Comparison of ENCODE assay signal across 19 cellular contexts in genomic region chr13:90562388-90562787, GRCh38.
"Had no signal": no experiment of that assay in that cellular context is flagged by ENCODE, and none has a peak within 500 bp of the region (broad histone marks: within the 10 kb centered on the region; RNA-seq: fewer than 3 reads in every experiment).

No MANE protein-coding gene starts in this region.

- H3K4me3 Mint-ChIP-seq: activated T-cell treated with anti-CD3 and anti-CD28 coated beads, Interleukin-2, amount 50 U/mL, for 24 hours; activated T-helper 17 cell treated with anti-CD3 and anti-CD28 coated beads, Interleukin-2, amount 50 U/mL, for 72 hours; brain; immature natural killer cell; mesothelial cell of epicardium; natural killer cell had no signal

- H3K36me3 Mint-ChIP-seq: activated naive CD4-positive, alpha-beta T cell treated with anti-CD3 and anti-CD28 coated beads, Interleukin-2, amount 50 U/mL, for 72 hours; brain; mesothelial cell of epicardium had no signal

- H3K4me1 ChIP-seq: left lung, sigmoid colon, upper lobe of right lung had no signal

- H3K9me3 ChIP-seq: left lung, sigmoid colon, upper lobe of right lung had no signal

- H3K27me3 Mint-ChIP-seq: activated T-cell treated with anti-CD3 and anti-CD28 coated beads, Interleukin-2, amount 50 U/mL, for 24 hours; activated T-helper 17 cell treated with anti-CD3 and anti-CD28 coated beads, Interleukin-2, amount 50 U/mL, for 72 hours; brain had no signal

- H3K27ac Mint-ChIP-seq: activated naive CD4-positive, alpha-beta T cell treated with anti-CD3 and anti-CD28 coated beads, Interleukin-2, amount 50 U/mL, for 72 hours; activated T-cell treated with anti-CD3 and anti-CD28 coated beads, Interleukin-2, amount 50 U/mL, for 24 hours; activated T-helper 17 cell treated with anti-CD3 and anti-CD28 coated beads, Interleukin-2, amount 50 U/mL, for 72 hours; brain; immature natural killer cell; mesothelial cell of epicardium; natural killer cell had no signal

- DNase-seq: activated CD4-positive, alpha-beta T cell treated with anti-CD3 and anti-CD28 coated beads, Interleukin-2, amount 50 U/mL, for 4 hours; activated CD8-positive, alpha-beta memory T cell treated with anti-CD3 and anti-CD28 coated beads for 24 hours; activated CD8-positive, alpha-beta memory T cell treated with anti-CD3 and anti-CD28 coated beads, Interleukin-2, amount 50 U/mL, for 4 hours; activated T-cell treated with anti-CD3 and anti-CD28 coated beads, Interleukin-2, amount 50 U/mL, for 24 hours; aorta; foreskin fibroblast; immature natural killer cell; left lung; natural killer cell; retina; sigmoid colon; stimulated activated CD4-positive, alpha-beta T cell treated with anti-CD3 and anti-CD28 coated beads, Interleukin-2, amount 100 ng/mL, for 48 hours; stimulated activated naive CD4-positive, alpha-beta T cell; T-helper 9 cell; upper lobe of right lung had no signal

- H3K4me3 ChIP-seq: left lung, sigmoid colon, upper lobe of right lung had no signal

- H3K27ac ChIP-seq: left lung, sigmoid colon, upper lobe of right lung had no signal

- H3K4me1 Mint-ChIP-seq: activated T-helper 17 cell treated with anti-CD3 and anti-CD28 coated beads, Interleukin-2, amount 50 U/mL, for 72 hours; brain; immature natural killer cell; mesothelial cell of epicardium; natural killer cell had no signal

- H3K9me3 Mint-ChIP-seq: brain, mesothelial cell of epicardium had no signal

- H3K36me3 ChIP-seq: left lung, sigmoid colon, upper lobe of right lung had no signal

- ATAC-seq: activated naive CD4-positive, alpha-beta T cell treated with anti-CD3 and anti-CD28 coated beads, Interleukin-2, amount 50 U/mL, for 72 hours; activated T-helper 17 cell treated with anti-CD3 and anti-CD28 coated beads, Interleukin-2, amount 50 U/mL, for 72 hours; left lung; natural killer cell; upper lobe of right lung had no signal

- H3K27me3 ChIP-seq: left lung, sigmoid colon, upper lobe of right lung had no signal
